Comparison of ENCODE assay signal across 1 cellular context in genomic region chr2:157271590-157272203, GRCh38.
TF ChIP-seq lines count a peak whose summit lies in the region.

No MANE protein-coding gene starts in this region.

TF ChIP-seq in K562, 482 proteins besides CTCF, POLR2A, EP300 and RAD21:
- TF ChIP-seq RBFOX2 (IDR thresholded peaks at IDR 0.05; ENCODE audit: low read depth, low read length): 0 out of 2 replicates have a peak, but pooled peaks have one; percentile 21
- 0 out of 2 replicates have a peak, but pooled peaks have one; percentile 13 for TF ChIP-seq SUPT5H (IDR thresholded peaks at IDR 0.05)
- TF ChIP-seq XRCC4 (IDR thresholded peaks at IDR 0.05; ENCODE audit: extremely low read depth, insufficient read depth, insufficient read length): no peak
